20 cellular contexts compared by ENCODE assay signal in genomic region chr1:155121249-155121648, GRCh38. TPM values are rescaled to one million over a fixed set of nuclear protein-coding genes. Genes with fewer than 3 reads are reported as not detected.
DNase-seq lines count a peak whose midpoint lies in the region; ATAC-seq, FAIRE-seq and TF ChIP-seq lines count a peak whose summit lies in the region.
"Had no signal": no experiment of that assay in that cellular context is flagged by ENCODE, and none has a peak within 500 bp of the region (broad histone marks: within the 10 kb centered on the region; RNA-seq: fewer than 3 reads in every experiment).

No MANE protein-coding gene starts in this region.

- TF ChIP-seq POLR2A in K562 (conservative IDR thresholded peaks at IDR 0.05), result no peak
- peak in 1 of 4 donors; percentile 52 for TF ChIP-seq POLR2A in upper lobe of left lung (IDR thresholded peaks at IDR 0.05)

- H3K4me3 ChIP-seq in Caco-2 (ENCODE audit: low read depth, low read length), result no peak overlapping the region
- H3K4me3 ChIP-seq in K562, result no peak overlapping the region
- no peak overlapping the region for H3K4me3 ChIP-seq in lower lobe of right lung
- no peak overlapping the region for H3K4me3 ChIP-seq in upper lobe of left lung
- H3K4me3 ChIP-seq: A549; BLaER1 treated with 17β-estradiol and CSF1 and Interleukin-3, amounts not matched to agents 10 nM and 100 nM; GM23248 had no signal

- H4K20me1 ChIP-seq in K562 (replicated peaks; ENCODE audit: control insufficient read depth, insufficient read depth, low read length), result no peaks in the 10 kb centered on the region
- H4K20me1 ChIP-seq: BLaER1 treated with 17β-estradiol and CSF1 and Interleukin-3, amounts not matched to agents 10 nM and 100 nM had no signal

- in situ Hi-C loops in K562 (cut with MboI), result no loop called here

- H2AFZ ChIP-seq in K562 (ENCODE audit: low read depth, low read length), result peak overlapping the region; percentile 78
- H2AFZ ChIP-seq: GM23248 had no signal

- POLR2A ChIA-PET in Caco-2 (lab: Charles Lee) (interaction anchor here (1.5 kb wide), 1 partner anchor 15 kb away, joined by 3 read pairs; no protein-coding TSS in a partner anchor), K562 (lab: Yijun Ruan, JAX) (no interaction called here)

- peak overlapping the region; percentile 24 to 74; a peak in 2 of 4 replicates for H3K9ac ChIP-seq in K562 (ENCODE audit: insufficient read depth in 1 of 2, low read depth in 2 of 2, low read length in 2 of 2)
- H3K9ac ChIP-seq: BLaER1 treated with 17β-estradiol and CSF1 and Interleukin-3, amounts not matched to agents 10 nM and 100 nM; GM23248 had no signal

- intact Hi-C loops in Caco-2 (cut with micrococcal nuclease; ENCODE audit: unreplicated experiment) (no loop called here), K562 (cut with micrococcal nuclease) (no loop called here), lower lobe of right lung (cut with DNase I) (no loop called here)

- H3K79me2 ChIP-seq in K562 (ENCODE audit: control insufficient read depth, insufficient read depth, low read length), result no peaks in the 10 kb centered on the region

- H3K4me1 ChIP-seq in Caco-2 (peaks cover 50% of the 10 kb centered on the region), K562 (replicated peaks in 1 of 2; ENCODE audit: control insufficient read depth in 2 of 2, insufficient read depth in 2 of 2, low read length in 2 of 2) (peaks cover 19 to 25% of the 10 kb centered on the region in 2 experiments), lower lobe of right lung (peaks cover 29% of the 10 kb centered on the region), upper lobe of left lung (peaks cover 23 to 56% (median 37%) of the 10 kb centered on the region in 4 donors)

- peak overlapping the region; percentile 37; the same call in 1 of the 2 replicates for H3K4me2 ChIP-seq in K562 (ENCODE audit: insufficient read depth, low read length)
- H3K4me2 ChIP-seq: A549; BLaER1 treated with 17β-estradiol and CSF1 and Interleukin-3, amounts not matched to agents 10 nM and 100 nM had no signal

- WGBS in K562 (ENCODE audit: insufficient coverage, low coverage, missing lambda C conversion rate), result 28% methylated on average over 2 of the region's 2 CpGs
- 72 to 81% methylated on average over 2 of the region's 2 CpGs for WGBS in upper lobe of left lung, 2 donors

- no peak for TF ChIP-seq CTCF in Caco-2 (IDR thresholded peaks at IDR 0.05; ENCODE audit: insufficient read depth in 1 of 2, low read depth in 1 of 2, low read length in 1 of 2, severe bottlenecking in 1 of 2, unreplicated experiment in 1 of 2)
- no peak for TF ChIP-seq CTCF in K562 (IDR thresholded peaks at IDR 0.05 in 2 of 3, conservative IDR thresholded peaks at IDR 0.05 in 1 of 3; ENCODE audit: insufficient read depth in 2 of 3, low read depth in 1 of 3, low read length in 3 of 3)
- TF ChIP-seq CTCF in lower lobe of right lung (IDR thresholded peaks at IDR 0.05), result no peak
- no peak for TF ChIP-seq CTCF in upper lobe of left lung (IDR thresholded peaks at IDR 0.05)

- H3K27me3 ChIP-seq in Caco-2 (replicated peaks; ENCODE audit: control insufficient read depth, insufficient read depth, low read length) (no peaks in the 10 kb centered on the region), K562 (ENCODE audit: control insufficient read depth in 2 of 2, insufficient read depth in 2 of 2, low read length in 2 of 2) (no peaks in the 10 kb centered on the region), lower lobe of right lung (ENCODE audit: low read depth) (peaks cover 6% of the 10 kb centered on the region), upper lobe of left lung (peaks cover 0 to 4% (median under 1%) of the 10 kb centered on the region in 4 donors)

- FAIRE-seq in K562 (lab: Jason Lieb, UNC), result no peak
- FAIRE-seq: A549, H54 had no signal

- H3K36me3 ChIP-seq in Caco-2 (ENCODE audit: control insufficient read depth, insufficient read depth, low read length) (no peaks in the 10 kb centered on the region), K562 (ENCODE audit: control insufficient read depth, insufficient read depth, low read length) (no peaks in the 10 kb centered on the region), lower lobe of right lung (no peaks in the 10 kb centered on the region), upper lobe of left lung (no peaks in the 10 kb centered on the region)
- H3K36me3 ChIP-seq: BLaER1 treated with 17β-estradiol and CSF1 and Interleukin-3, amounts not matched to agents 10 nM and 100 nM had no signal

- peaks cover 34% of the 10 kb centered on the region for H3K4me1 Mint-ChIP-seq in Caco-2 (ENCODE audit: low read depth, unreplicated experiment)
- H3K4me1 Mint-ChIP-seq: CD4-positive, CD25-positive, alpha-beta regulatory T cell had no signal

- H3K27ac ChIP-seq in K562 (ENCODE audit: extremely low read depth, low read depth, low read length) (peak overlapping the region; percentile 12; the same call in 1 of the 3 replicates), lower lobe of right lung (peak overlapping the region; percentile 64), upper lobe of left lung (peak overlapping the region; percentile 60 to 72 (median 68))
- H3K27ac ChIP-seq: BLaER1 treated with 17β-estradiol and CSF1 and Interleukin-3, amounts not matched to agents 10 nM and 100 nM; GM23248; HL-60 had no signal

- no peaks in the 10 kb centered on the region for H3K9me3 Mint-ChIP-seq in Caco-2 (ENCODE audit: unreplicated experiment)
- H3K9me3 Mint-ChIP-seq: CD4-positive, CD25-positive, alpha-beta regulatory T cell; CD8-positive, alpha-beta memory T cell had no signal

- CTCF ChIA-PET in Caco-2 (lab: Charles Lee), result interaction anchor here (1.2 kb wide), 1 partner anchor 52 kb away, joined by 3 read pairs; the partner anchor contains the start of gene KRTCAP2
- CTCF ChIA-PET in K562 (lab: Yijun Ruan, JAX; ENCODE audit: low intra/inter-chr PET ratio), result interaction anchor here (1.3 kb wide), 1 partner anchor 47 kb away, joined by 3 read pairs; no protein-coding TSS in a partner anchor

- H3K27me3 Mint-ChIP-seq in Caco-2 (ENCODE audit: insufficient read depth, unreplicated experiment), result no peaks in the 10 kb centered on the region

- BruUV-seq in Caco-2 (replicated peaks; lab: Mats Ljungman, UMichigan), result no TSS peak
- no TSS peak for BruUV-seq in K562 (replicated peaks; lab: Mats Ljungman, UMichigan)

- no peak for TF ChIP-seq RAD21 in K562 (CRISPR knock-in tag; conservative IDR thresholded peaks at IDR 0.05 in 1 of 2, IDR thresholded peaks at IDR 0.05 in 1 of 2)

- TF ChIP-seq EP300 in K562 (IDR thresholded peaks at IDR 0.05; ENCODE audit: low read length), result no peak
- no peak for TF ChIP-seq EP300 in upper lobe of left lung (IDR thresholded peaks at IDR 0.05)

- DNase-seq in Caco-2 (no peak), K562 (ENCODE audit: extremely low read depth in 1 of 4, low spot score in 3 of 4) (no peak), lower lobe of right lung (no peak), upper lobe of left lung (no peak), A172 (ENCODE audit: low spot score) (no peak), SIG-M5 (lab: John Stamatoyannopoulos, UW) (no peak), NK-92 (lab: John Stamatoyannopoulos, UW; ENCODE audit: unreplicated experiment) (no peak), left lobe of liver (ENCODE audit: low spot score) (no peak)
- DNase-seq: CD4-positive, CD25-positive, alpha-beta regulatory T cell; CD8-positive, alpha-beta memory T cell; COR-L47; DMS153; DMS79 treated with DMSO at 0.1 percent for 48 hours; GF-D8; GM23248; HCEC 1CT had no signal

- peak overlapping the region; percentile 68 for H3K27ac Mint-ChIP-seq in Caco-2 (ENCODE audit: unreplicated experiment)
- H3K27ac Mint-ChIP-seq: CD4-positive, CD25-positive, alpha-beta regulatory T cell; CD8-positive, alpha-beta memory T cell had no signal

- ATAC-seq in K562 (peak; percentile 13), lower lobe of right lung (peak; percentile 41 to 67), upper lobe of left lung (ENCODE audit: low FRiP score in 2 of 2) (no peak), left lobe of liver (no peak)
- ATAC-seq: A549 had no signal

- no peaks in the 10 kb centered on the region for H3K9me1 ChIP-seq in K562 (ENCODE audit: control insufficient read depth, insufficient read depth, low read length)

- H3K36me3 Mint-ChIP-seq in Caco-2 (ENCODE audit: insufficient read depth, unreplicated experiment), result peaks cover 8% of the 10 kb centered on the region
- H3K36me3 Mint-ChIP-seq: CD4-positive, CD25-positive, alpha-beta regulatory T cell; CD8-positive, alpha-beta memory T cell had no signal

- no peaks in the 10 kb centered on the region for H3K9me3 ChIP-seq in Caco-2
- H3K9me3 ChIP-seq in K562 (replicated peaks; ENCODE audit: control insufficient read depth, insufficient read depth, low read depth, low read length), result no peaks in the 10 kb centered on the region
- H3K9me3 ChIP-seq in lower lobe of right lung, result no peaks in the 10 kb centered on the region
- H3K9me3 ChIP-seq in upper lobe of left lung, result no peaks in the 10 kb centered on the region
- H3K9me3 ChIP-seq: A549; BLaER1 treated with 17β-estradiol and CSF1 and Interleukin-3, amounts not matched to agents 10 nM and 100 nM had no signal

- H3K4me3 Mint-ChIP-seq in Caco-2 (ENCODE audit: unreplicated experiment), result no peak overlapping the region
- H3K4me3 Mint-ChIP-seq: CD4-positive, CD25-positive, alpha-beta regulatory T cell; CD8-positive, alpha-beta memory T cell had no signal

RNA-seq across cellular contexts. Expression of gene EFNA1, which starts 6.4 kb away (rescaled TPM):
- total RNA-seq in Caco-2 (2022), result 42.5 and 47.9 TPM in 2 replicates
- 5.1 and 11.1 TPM in 2 replicates for total RNA-seq in K562 (2011; cell fraction: chromatin; rRNA removed; ENCODE audit: low replicate concordance)
- 14.3 and 14.5 TPM in 2 replicates for total RNA-seq in K562 (2011; cell fraction: nucleolus; rRNA removed)
- 10.1 and 15.0 TPM in 2 replicates for total RNA-seq in K562 (2011; cell fraction: nucleoplasm; rRNA removed)
- total RNA-seq in K562 (2014; rRNA removed), result 2.5 and 2.6 TPM in 2 replicates
- total RNA-seq in K562 (2014; rRNA removed; fragmentation: Illumina TruSeq; extraction: Trizol), result 1.9 and 2.1 TPM in 2 replicates
- 3.3 and 3.7 TPM in 2 replicates for total RNA-seq in K562 (2015; rRNA removed; fragmentation: Illumina TruSeq; extraction: Trizol)
- 2.6 and 2.7 TPM in 2 replicates for total RNA-seq in K562 (2021)
- polyA plus RNA-seq in K562 (2011; rRNA removed), result 9.3 and 14.1 TPM in 2 replicates
- polyA plus RNA-seq in K562 (2011; cell fraction: cytosol; rRNA removed), result 12.2 and 13.8 TPM in 2 replicates
- 9.8 and 11.9 TPM in 2 replicates for polyA plus RNA-seq in K562 (2011; cell fraction: nucleus; rRNA removed)
- polyA plus RNA-seq in K562 (2012), result 3.3 and 4.8 TPM in 2 replicates
- polyA plus RNA-seq in K562 (2014; fragmentation: Illumina TruSeq; extraction: Trizol), result 3.0 and 3.5 TPM in 2 replicates
- polyA plus RNA-seq in K562 (2014; fragmentation: Nextera tagmentation; extraction: Ambion mirVana), result 1 to 10 TPM; 3.7 TPM
- 2.8 and 5.3 TPM in 2 replicates for polyA plus RNA-seq in K562 (2014; rRNA removed)
- 5.8 and 6.6 TPM in 2 replicates for polyA minus RNA-seq in K562 (2011; rRNA and poly(A)+ RNA removed)
- polyA minus RNA-seq in K562 (2011; cell fraction: cytosol; rRNA and poly(A)+ RNA removed), result 8.0 and 16.9 TPM in 2 replicates
- polyA minus RNA-seq in K562 (2011; cell fraction: nucleus; rRNA and poly(A)+ RNA removed), result 3.9 and 4.4 TPM in 2 replicates
- total RNA-seq in lower lobe of right lung, result 144 TPM
- total RNA-seq in upper lobe of left lung, result 100 to 1,000 TPM; 131 to 226 (median 164) TPM
- total RNA-seq in A172 (2014; rRNA removed; shearing (Covaris generic)), result 17.0 and 17.9 TPM in 2 replicates
- 85.1 TPM for total RNA-seq in left lobe of liver
- total RNA-seq: GM23248 had no signal
- polyA plus RNA-seq: GM23248 had no signal

RNA-seq across cellular contexts. Expression of gene SLC50A1, which starts 14.4 kb away (rescaled TPM):
- total RNA-seq in Caco-2 (2022) (38.4 and 43.6 TPM in 2 replicates), K562 (2014; rRNA removed) (59.2 and 68.1 TPM in 2 replicates), K562 (2014; rRNA removed; fragmentation: Illumina TruSeq; extraction: Trizol) (52.2 and 58.7 TPM in 2 replicates), K562 (2015; rRNA removed; fragmentation: Illumina TruSeq; extraction: Trizol) (62.7 and 64.0 TPM in 2 replicates), K562 (2021) (46.5 and 50.0 TPM in 2 replicates), lower lobe of right lung (42.6 TPM), upper lobe of left lung (10 to 100 TPM; 19.9 to 49.9 (median 42.7) TPM), left lobe of liver (22.4 TPM)
- 42.6 and 72.0 TPM in 2 replicates for total RNA-seq in K562 (2011; cell fraction: chromatin; rRNA removed; ENCODE audit: low replicate concordance)
- total RNA-seq in K562 (2011; cell fraction: nucleolus; rRNA removed), result 92.6 and 100 TPM in 2 replicates
- total RNA-seq in K562 (2011; cell fraction: nucleoplasm; rRNA removed), result 93.1 and 101 TPM in 2 replicates
- polyA plus RNA-seq in K562 (2011; rRNA removed) (88.3 and 91.9 TPM in 2 replicates), K562 (2014; fragmentation: Illumina TruSeq; extraction: Trizol) (86.2 and 96.6 TPM in 2 replicates), K562 (2014; fragmentation: Nextera tagmentation; extraction: Ambion mirVana) (100 to 1,000 TPM; 103 to 132 TPM), K562 (2014; rRNA removed) (91.7 and 99.4 TPM in 2 replicates)
- 161 TPM in 2 replicates for polyA plus RNA-seq in K562 (2011; cell fraction: cytosol; rRNA removed)
- polyA plus RNA-seq in K562 (2011; cell fraction: nucleus; rRNA removed), result 30.6 and 31.3 TPM in 2 replicates
- 55.7 and 78.0 TPM in 2 replicates for polyA plus RNA-seq in K562 (2012)
- polyA minus RNA-seq in K562 (2011; rRNA and poly(A)+ RNA removed), result 36.3 and 45.8 TPM in 2 replicates
- polyA minus RNA-seq in K562 (2011; cell fraction: cytosol; rRNA and poly(A)+ RNA removed), result 23.1 and 29.2 TPM in 2 replicates
- polyA minus RNA-seq in K562 (2011; cell fraction: nucleus; rRNA and poly(A)+ RNA removed), result 8.1 and 9.3 TPM in 2 replicates
- 30.4 and 39.8 TPM in 2 replicates for total RNA-seq in A172 (2014; rRNA removed; shearing (Covaris generic))

RNA-seq across cellular contexts. Expression of gene DPM3, which starts 19.1 kb away (rescaled TPM):
- total RNA-seq in Caco-2 (2022) (27.8 and 30.7 TPM in 2 replicates), K562 (2014; rRNA removed) (41.3 and 45.1 TPM in 2 replicates), K562 (2014; rRNA removed; fragmentation: Illumina TruSeq; extraction: Trizol) (1.8 and 3.7 TPM in 2 replicates), K562 (2015; rRNA removed; fragmentation: Illumina TruSeq; extraction: Trizol) (34.2 and 40.0 TPM in 2 replicates), K562 (2021) (92.1 and 94.2 TPM in 2 replicates), lower lobe of right lung (62.3 TPM), upper lobe of left lung (100 to 1,000 TPM in 2 of 6 donors, 10 to 100 TPM in 3, not detected in 1; 25.1 to 112 (median 67.5) TPM), left lobe of liver (76.8 TPM)
- 7.1 and 27.9 TPM in 2 replicates for total RNA-seq in K562 (2011; cell fraction: chromatin; rRNA removed; ENCODE audit: low replicate concordance)
- total RNA-seq in K562 (2011; cell fraction: nucleolus; rRNA removed), result 73.0 and 77.4 TPM in 2 replicates
- total RNA-seq in K562 (2011; cell fraction: nucleoplasm; rRNA removed), result 47.4 and 60.5 TPM in 2 replicates
- polyA plus RNA-seq in K562 (2011; rRNA removed) (27.1 and 62.3 TPM in 2 replicates), K562 (2014; fragmentation: Illumina TruSeq; extraction: Trizol) (8.6 and 59.7 TPM in 2 replicates), K562 (2014; fragmentation: Nextera tagmentation; extraction: Ambion mirVana) (10 to 100 TPM; 12.6 to 36.4 TPM), K562 (2014; rRNA removed) (120 and 141 TPM in 2 replicates)
- polyA plus RNA-seq in K562 (2011; cell fraction: cytosol; rRNA removed), result 209 and 283 TPM in 2 replicates
- 63.1 and 75.1 TPM in 2 replicates for polyA plus RNA-seq in K562 (2011; cell fraction: nucleus; rRNA removed)
- polyA plus RNA-seq in K562 (2012), result 123 and 131 TPM in 2 replicates
- 6.0 and 10.0 TPM in 2 replicates for polyA minus RNA-seq in K562 (2011; rRNA and poly(A)+ RNA removed)
- 11.5 and 13.6 TPM in 2 replicates for polyA minus RNA-seq in K562 (2011; cell fraction: cytosol; rRNA and poly(A)+ RNA removed)
- polyA minus RNA-seq in K562 (2011; cell fraction: nucleus; rRNA and poly(A)+ RNA removed), result 12.2 and 13.9 TPM in 2 replicates
- total RNA-seq in A172 (2014; rRNA removed; shearing (Covaris generic)), result 37.4 and 116 TPM in 2 replicates

RNA-seq across cellular contexts. Expression of gene EFNA3, which starts 42.6 kb away (rescaled TPM):
- 3.4 and 3.5 TPM in 2 replicates for total RNA-seq in Caco-2 (2022)
- 3.7 and 9.0 TPM in 2 replicates for total RNA-seq in K562 (2011; cell fraction: chromatin; rRNA removed; ENCODE audit: low replicate concordance)
- total RNA-seq in K562 (2011; cell fraction: nucleolus; rRNA removed), result 11.2 and 12.4 TPM in 2 replicates
- total RNA-seq in K562 (2011; cell fraction: nucleoplasm; rRNA removed), result 8.1 and 10.5 TPM in 2 replicates
- total RNA-seq in K562 (2014; rRNA removed), result 4.5 and 8.6 TPM in 2 replicates
- 1.7 and 3.3 TPM in 2 replicates for total RNA-seq in K562 (2014; rRNA removed; fragmentation: Illumina TruSeq; extraction: Trizol)
- 4.7 and 4.9 TPM in 2 replicates for total RNA-seq in K562 (2015; rRNA removed; fragmentation: Illumina TruSeq; extraction: Trizol)
- 6.2 and 7.1 TPM in 2 replicates for total RNA-seq in K562 (2021)
- 7.3 and 10.9 TPM in 2 replicates for polyA plus RNA-seq in K562 (2011; rRNA removed)
- polyA plus RNA-seq in K562 (2011; cell fraction: cytosol; rRNA removed), result 10.9 and 15.6 TPM in 2 replicates
- polyA plus RNA-seq in K562 (2011; cell fraction: nucleus; rRNA removed), result 14.1 and 14.9 TPM in 2 replicates
- polyA plus RNA-seq in K562 (2012), result 4.5 and 7.1 TPM in 2 replicates
- polyA plus RNA-seq in K562 (2014; fragmentation: Illumina TruSeq; extraction: Trizol), result 7.9 and 9.3 TPM in 2 replicates
- under 1 TPM; 0.59 to 0.63 TPM for polyA plus RNA-seq in K562 (2014; fragmentation: Nextera tagmentation; extraction: Ambion mirVana)
- polyA plus RNA-seq in K562 (2014; rRNA removed), result 4.8 and 6.8 TPM in 2 replicates
- polyA minus RNA-seq in K562 (2011; rRNA and poly(A)+ RNA removed), result 2.0 and 3.1 TPM in 2 replicates
- polyA minus RNA-seq in K562 (2011; cell fraction: cytosol; rRNA and poly(A)+ RNA removed), result 5.5 and 6.3 TPM in 2 replicates
- 2.7 and 5.9 TPM in 2 replicates for polyA minus RNA-seq in K562 (2011; cell fraction: nucleus; rRNA and poly(A)+ RNA removed)
- total RNA-seq in lower lobe of right lung, result 1.0 TPM
- 1 to 10 TPM in 4 of 6 donors, under 1 TPM in 2; 0.33 to 2.1 (median 1.4) TPM for total RNA-seq in upper lobe of left lung
- total RNA-seq in A172 (2014; rRNA removed; shearing (Covaris generic)), result 1.5 and 2.5 TPM in 2 replicates
- total RNA-seq in left lobe of liver, result 0.43 TPM

RNA-seq across cellular contexts. Expression of gene KRTCAP2, which starts 51.9 kb away (rescaled TPM):
- 215 and 219 TPM in 2 replicates for total RNA-seq in Caco-2 (2022)
- 114 and 195 TPM in 2 replicates for total RNA-seq in K562 (2011; cell fraction: chromatin; rRNA removed; ENCODE audit: low replicate concordance)
- 338 and 376 TPM in 2 replicates for total RNA-seq in K562 (2011; cell fraction: nucleolus; rRNA removed)
- 298 TPM in 2 replicates for total RNA-seq in K562 (2011; cell fraction: nucleoplasm; rRNA removed)
- total RNA-seq in K562 (2014; rRNA removed), result 211 and 255 TPM in 2 replicates
- total RNA-seq in K562 (2014; rRNA removed; fragmentation: Illumina TruSeq; extraction: Trizol), result 226 and 244 TPM in 2 replicates
- 290 and 294 TPM in 2 replicates for total RNA-seq in K562 (2015; rRNA removed; fragmentation: Illumina TruSeq; extraction: Trizol)
- 243 and 253 TPM in 2 replicates for total RNA-seq in K562 (2021)
- 129 and 178 TPM in 2 replicates for polyA plus RNA-seq in K562 (2011; rRNA removed)
- polyA plus RNA-seq in K562 (2011; cell fraction: cytosol; rRNA removed), result 462 and 551 TPM in 2 replicates
- 206 and 232 TPM in 2 replicates for polyA plus RNA-seq in K562 (2011; cell fraction: nucleus; rRNA removed)
- polyA plus RNA-seq in K562 (2012), result 327 and 494 TPM in 2 replicates
- 418 and 443 TPM in 2 replicates for polyA plus RNA-seq in K562 (2014; fragmentation: Illumina TruSeq; extraction: Trizol)
- polyA plus RNA-seq in K562 (2014; fragmentation: Nextera tagmentation; extraction: Ambion mirVana), result 100 to 1,000 TPM; 429 to 436 TPM
- polyA plus RNA-seq in K562 (2014; rRNA removed), result 126 and 196 TPM in 2 replicates
- 153 and 212 TPM in 2 replicates for polyA minus RNA-seq in K562 (2011; rRNA and poly(A)+ RNA removed)
- 167 and 266 TPM in 2 replicates for polyA minus RNA-seq in K562 (2011; cell fraction: cytosol; rRNA and poly(A)+ RNA removed)
- polyA minus RNA-seq in K562 (2011; cell fraction: nucleus; rRNA and poly(A)+ RNA removed), result 51.4 and 83.0 TPM in 2 replicates
- total RNA-seq in lower lobe of right lung, result 173 TPM
- 100 to 1,000 TPM in 4 of 6 donors, 10 to 100 TPM in 2; 47.1 to 166 (median 131) TPM for total RNA-seq in upper lobe of left lung
- 122 and 126 TPM in 2 replicates for total RNA-seq in A172 (2014; rRNA removed; shearing (Covaris generic))
- total RNA-seq in left lobe of liver, result 75.6 TPM

Comparison
In these comparisons a context has a peak if more than half of its experiments do, and no peak if none do; other contexts are left out.
1. ATAC-seq: peak in K562 (single experiment) and lower lobe of right lung (2 of 2); none in upper lobe of left lung (0 of 2) and left lobe of liver (single experiment).
2. H3K27ac ChIP-seq: peak in every context shown above with its lines; median percentile 68 in upper lobe of left lung; 64 in lower lobe of right lung; 12 in K562.